Comparison of ENCODE assay signal across 1 cellular context in the genomic region with DNA sequence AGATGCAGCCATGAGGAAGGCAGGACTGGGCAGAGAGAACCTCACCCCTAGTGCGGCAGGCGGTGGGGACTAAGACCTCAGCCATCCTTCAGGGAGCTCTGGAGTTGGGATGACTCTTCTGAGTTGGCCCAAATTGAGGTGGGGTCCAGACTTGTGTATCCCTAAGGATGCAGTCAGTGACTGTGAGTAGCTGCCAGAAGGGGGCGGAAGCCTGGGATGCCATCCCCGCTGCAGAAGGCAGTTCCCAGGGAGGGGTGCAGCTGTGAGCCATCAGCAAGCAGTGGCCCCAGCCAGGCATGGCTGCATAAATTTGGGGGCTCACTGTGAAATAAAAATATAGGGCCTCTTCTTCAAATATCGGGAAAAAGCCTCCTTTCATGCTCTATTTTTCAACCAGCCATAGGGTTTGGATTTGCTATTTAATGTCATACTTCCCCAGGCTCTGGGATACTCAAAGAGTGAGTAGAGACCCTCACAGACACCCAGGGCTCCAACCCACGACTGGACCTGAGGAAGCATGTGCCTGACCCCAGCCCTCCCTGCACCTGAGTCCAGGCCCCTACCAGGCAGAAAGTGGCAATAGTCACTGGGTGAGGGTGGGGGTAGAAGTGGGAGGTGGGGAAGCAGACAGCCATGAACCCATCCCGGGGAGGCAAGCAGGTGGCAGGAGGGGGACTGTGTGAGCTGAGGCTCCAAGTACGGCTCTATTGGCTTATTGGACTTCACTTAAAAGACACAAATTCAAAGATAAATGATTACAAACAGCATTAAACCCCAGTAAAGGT.
TF ChIP-seq lines count a peak whose summit lies in the region.

No MANE protein-coding gene starts in this region.

TF ChIP-seq in HCT116, 20 proteins besides CTCF, POLR2A, EP300 and RAD21:
- no peak for TF ChIP-seq ZNF274 (IDR thresholded peaks at IDR 0.05; ENCODE audit: low read depth, low read length)
TF ChIP-seq in HCT116: peak in this region for 0.
